ENCODE assay signal across 22 cellular contexts in the genomic region with DNA sequence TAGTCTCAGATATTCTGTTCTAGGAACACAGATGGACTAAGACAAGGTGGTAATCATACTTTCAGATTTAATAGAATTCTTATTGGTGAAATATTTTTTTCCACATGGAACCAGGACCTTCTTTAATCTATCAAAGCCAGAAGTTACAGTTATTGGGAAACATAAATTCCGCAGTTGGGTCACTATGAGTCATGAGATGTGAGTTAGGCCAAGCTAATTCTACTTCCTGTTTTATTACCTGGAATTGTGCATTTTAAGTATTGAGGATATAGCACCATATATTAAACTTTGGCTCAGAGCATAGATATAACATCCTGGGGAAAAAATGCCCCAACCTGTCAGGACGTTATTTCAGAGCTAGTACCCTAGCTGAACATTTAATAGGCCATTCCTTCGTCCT.
DNase-seq lines count a peak whose midpoint lies in the region; TF ChIP-seq lines count a peak whose summit lies in the region.
"Had no signal": no experiment of that assay in that cellular context is flagged by ENCODE, and none has a peak within 500 bp of the region (broad histone marks: within the 10 kb centered on the region; RNA-seq: fewer than 3 reads in every experiment).

No MANE protein-coding gene starts in this region.

- H3K4me1 ChIP-seq in breast epithelium (no peaks in the 10 kb centered on the region), SK-N-SH (ENCODE audit: control insufficient read depth in 1 of 2, insufficient read depth in 2 of 2, low read depth in 1 of 2, low read length in 1 of 2) (no peaks in the 10 kb centered on the region)

- no peak for TF ChIP-seq POLR2A in breast epithelium (IDR thresholded peaks at IDR 0.05)

- no peaks in the 10 kb centered on the region for H3K79me2 ChIP-seq in SK-N-SH (ENCODE audit: insufficient read depth)

- no peaks in the 10 kb centered on the region for H3K36me3 Mint-ChIP-seq in MCF 10A (ENCODE audit: insufficient read depth, unreplicated experiment)
- H3K36me3 Mint-ChIP-seq: activated CD4-positive, alpha-beta memory T cell treated with anti-CD3 and anti-CD28 coated beads for 36 hours; activated naive CD8-positive, alpha-beta T cell treated with anti-CD3 and anti-CD28 coated beads, Interleukin-2, amount 10 ng/mL, durations not matched to agents 7 days and 5 days; CD8-positive, alpha-beta T cell had no signal

- H3K27me3 ChIP-seq in breast epithelium (no peaks in the 10 kb centered on the region), SK-N-SH (ENCODE audit: insufficient read depth) (no peaks in the 10 kb centered on the region)
- H3K27me3 ChIP-seq: heart left ventricle had no signal

- H3F3A ChIP-seq in SK-N-SH (replicated peaks; ENCODE audit: insufficient read depth), result no peaks in the 10 kb centered on the region

- H2AFZ ChIP-seq in SK-N-SH (ENCODE audit: low read depth), result no peak overlapping the region

- no peak for TF ChIP-seq CTCF in MCF 10A (IDR thresholded peaks at IDR 0.05; ENCODE audit: unreplicated experiment)
- no peak for TF ChIP-seq CTCF in breast epithelium (IDR thresholded peaks at IDR 0.05)
- no peak for TF ChIP-seq CTCF in RWPE1 (conservative IDR thresholded peaks at IDR 0.05; ENCODE audit: low read depth)
- no peak for TF ChIP-seq CTCF in SK-N-SH (IDR thresholded peaks at IDR 0.05)

- no peaks in the 10 kb centered on the region for H3K27me3 Mint-ChIP-seq in MCF 10A (ENCODE audit: insufficient read depth, unreplicated experiment)

- TF ChIP-seq EP300 in SK-N-SH (IDR thresholded peaks at IDR 0.05; ENCODE audit: borderline replicate concordance in 1 of 2, low read depth in 1 of 2, low read length in 1 of 2), result no peak

- TF ChIP-seq RAD21 in SK-N-SH (IDR thresholded peaks at IDR 0.05; ENCODE audit: low read length), result no peak

- DNase-seq in MCF 10A (ENCODE audit: unreplicated experiment), result peak; percentile 73
- DNase-seq in breast epithelium (ENCODE audit: low spot score in 2 of 2), result no peak
- peak; percentile 63 for DNase-seq in RWPE1 (ENCODE audit: low spot score)
- DNase-seq in fibroblast of gingiva (ENCODE audit: low read depth), result peak; percentile 21
- no peak for DNase-seq in SK-N-SH
- no peak for DNase-seq in NK-92 treated with Interleukin-12 subunit alpha and Interleukin-12 subunit beta, amount 100 ng/mL, for 24 hours (lab: John Stamatoyannopoulos, UW)
- no peak for DNase-seq in DMS53 treated with DMSO at 0.1 percent for 48 hours (lab: John Stamatoyannopoulos, UW; ENCODE audit: unreplicated experiment)
- no peak for DNase-seq in DMS79 treated with DMSO at 0.1 percent for 48 hours (lab: John Stamatoyannopoulos, UW)
- DNase-seq: 8988T; activated CD4-positive, alpha-beta memory T cell treated with anti-CD3 and anti-CD28 coated beads for 36 hours; activated naive CD8-positive, alpha-beta T cell treated with anti-CD3 and anti-CD28 coated beads, Interleukin-2, amount 10 ng/mL, durations not matched to agents 7 days and 5 days; activated T-cell treated with anti-CD3 and anti-CD28 coated beads, Interleukin-2, amount 50 U/mL, for 72 hours; CD8-positive, alpha-beta T cell; cerebellar nuclear complex; H7; heart left ventricle; mucosa of descending colon; NCI-H1105 treated with DMSO at 0.1 percent for 48 hours; occipital lobe; stimulated activated CD4-positive, alpha-beta T cell treated with anti-CD3 and anti-CD28 coated beads, Interleukin-4, amount 100 ng/mL, for 4 hours had no signal

- H4K20me1 ChIP-seq in SK-N-SH (ENCODE audit: insufficient read depth), result no peaks in the 10 kb centered on the region

- BruUV-seq in MCF 10A (replicated peaks; lab: Mats Ljungman, UMichigan), result no TSS peak

- POLR2A ChIA-PET in MCF 10A (lab: Yijun Ruan, JAX) (interaction anchor here (0.7 to 2.2 kb wide), 8 partner anchors 15 to 297 kb away, joined by 3 to 7 read pairs (median 4); a partner anchor contains a TSS), RWPE1 (lab: Yijun Ruan, JAX; ENCODE audit: low non-redundant PET) (no interaction called here), SK-N-SH (lab: Yijun Ruan, JAX) (no interaction called here)

- no peaks in the 10 kb centered on the region for H3K4me1 Mint-ChIP-seq in MCF 10A (ENCODE audit: insufficient read depth, unreplicated experiment)
- H3K4me1 Mint-ChIP-seq: activated naive CD8-positive, alpha-beta T cell treated with anti-CD3 and anti-CD28 coated beads, Interleukin-2, amount 10 ng/mL, durations not matched to agents 7 days and 5 days had no signal

- no peak overlapping the region for H3K4me2 ChIP-seq in SK-N-SH

- CTCF ChIA-PET in MCF 10A (lab: Yijun Ruan, JAX), result interaction anchor here (0.6 to 3.3 kb wide), 8 partner anchors 7 to 835 kb away, joined by 3 to 16 read pairs (median 6); a partner anchor contains a TSS
- CTCF ChIA-PET in RWPE1 (lab: Yijun Ruan, JAX), result interaction anchor here (0.6 kb wide), 3 partner anchors 73 to 482 kb away, joined by 3 to 4 read pairs (median 4); no protein-coding TSS in a partner anchor
- CTCF ChIA-PET in SK-N-SH (lab: Yijun Ruan, JAX), result interaction anchor here (0.9 to 3.0 kb wide), 3 partner anchors 15 to 256 kb away, joined by 4 to 9 read pairs (median 6); no protein-coding TSS in a partner anchor

- H3K36me3 ChIP-seq in breast epithelium (no peaks in the 10 kb centered on the region), SK-N-SH (replicated peaks in 1 of 2; ENCODE audit: control insufficient read depth in 1 of 2, insufficient read depth in 2 of 2, low read length in 1 of 2) (no peaks in the 10 kb centered on the region)
- H3K36me3 ChIP-seq: heart left ventricle, thoracic aorta had no signal

- no peak overlapping the region for H3K27ac ChIP-seq in breast epithelium
- H3K27ac ChIP-seq in RWPE1, result no peak overlapping the region
- H3K27ac ChIP-seq in SK-N-SH (ENCODE audit: low read depth in 2 of 2, low read length in 1 of 2), result no peak overlapping the region
- H3K27ac ChIP-seq: heart left ventricle, SK-N-MC, thoracic aorta had no signal

- 33% methylated on average over 3 of the region's 3 CpGs for WGBS in SK-N-SH (ENCODE audit: low lambda C conversion rate)

- H3K9me3 ChIP-seq in breast epithelium (peaks cover 0 to 6% of the 10 kb centered on the region in 2 donors), SK-N-SH (0 out of 2 replicates have a peak, but pooled peaks cover 3% of the 10 kb centered on the region)
- H3K9me3 ChIP-seq: mucosa of descending colon had no signal

- H3K9me2 ChIP-seq in SK-N-SH, result no peaks in the 10 kb centered on the region

- H3K9ac ChIP-seq in SK-N-SH, result no peak overlapping the region

- H3K9me3 Mint-ChIP-seq in MCF 10A (ENCODE audit: unreplicated experiment), result peaks cover 22% of the 10 kb centered on the region
- H3K9me3 Mint-ChIP-seq: CD8-positive, alpha-beta T cell had no signal

- intact Hi-C loops in MCF 10A (cut with micrococcal nuclease) (no loop called here), breast epithelium (cut with DNase I; ENCODE audit: low total_unique reads) (no loop called here)

- H3K27ac Mint-ChIP-seq in MCF 10A (ENCODE audit: low read depth, unreplicated experiment), result no peak overlapping the region
- H3K27ac Mint-ChIP-seq: activated CD4-positive, alpha-beta memory T cell treated with anti-CD3 and anti-CD28 coated beads for 36 hours; activated naive CD8-positive, alpha-beta T cell treated with anti-CD3 and anti-CD28 coated beads, Interleukin-2, amount 10 ng/mL, durations not matched to agents 7 days and 5 days; activated T-cell treated with anti-CD3 and anti-CD28 coated beads, Interleukin-2, amount 50 U/mL, for 72 hours; CD8-positive, alpha-beta T cell had no signal

- no peak overlapping the region for H3K4me3 Mint-ChIP-seq in MCF 10A (ENCODE audit: unreplicated experiment)
- H3K4me3 Mint-ChIP-seq: activated CD4-positive, alpha-beta memory T cell treated with anti-CD3 and anti-CD28 coated beads for 36 hours; activated naive CD8-positive, alpha-beta T cell treated with anti-CD3 and anti-CD28 coated beads, Interleukin-2, amount 10 ng/mL, durations not matched to agents 7 days and 5 days; activated T-cell treated with anti-CD3 and anti-CD28 coated beads, Interleukin-2, amount 50 U/mL, for 72 hours; CD8-positive, alpha-beta T cell had no signal

- H3K4me3 ChIP-seq in breast epithelium (no peak overlapping the region), SK-N-SH (ENCODE audit: low read depth in 2 of 2, low read length in 1 of 2) (no peak overlapping the region)
- H3K4me3 ChIP-seq: heart left ventricle, mucosa of descending colon, SK-N-MC, thoracic aorta had no signal

TF ChIP-seq in SK-N-SH, 30 proteins besides CTCF, POLR2A, EP300 and RAD21:
- TF ChIP-seq, protein P1, sequence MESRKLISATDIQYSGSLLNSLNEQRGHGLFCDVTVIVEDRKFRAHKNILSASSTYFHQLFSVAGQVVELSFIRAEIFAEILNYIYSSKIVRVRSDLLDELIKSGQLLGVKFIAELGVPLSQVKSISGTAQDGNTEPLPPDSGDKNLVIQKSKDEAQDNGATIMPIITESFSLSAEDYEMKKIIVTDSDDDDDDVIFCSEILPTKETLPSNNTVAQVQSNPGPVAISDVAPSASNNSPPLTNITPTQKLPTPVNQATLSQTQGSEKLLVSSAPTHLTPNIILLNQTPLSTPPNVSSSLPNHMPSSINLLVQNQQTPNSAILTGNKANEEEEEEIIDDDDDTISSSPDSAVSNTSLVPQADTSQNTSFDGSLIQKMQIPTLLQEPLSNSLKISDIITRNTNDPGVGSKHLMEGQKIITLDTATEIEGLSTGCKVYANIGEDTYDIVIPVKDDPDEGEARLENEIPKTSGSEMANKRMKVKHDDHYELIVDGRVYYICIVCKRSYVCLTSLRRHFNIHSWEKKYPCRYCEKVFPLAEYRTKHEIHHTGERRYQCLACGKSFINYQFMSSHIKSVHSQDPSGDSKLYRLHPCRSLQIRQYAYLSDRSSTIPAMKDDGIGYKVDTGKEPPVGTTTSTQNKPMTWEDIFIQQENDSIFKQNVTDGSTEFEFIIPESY (IDR thresholded peaks at IDR 0.05; ENCODE audit: borderline replicate concordance, low read depth), result no peak
- TF ChIP-seq, protein P2, sequence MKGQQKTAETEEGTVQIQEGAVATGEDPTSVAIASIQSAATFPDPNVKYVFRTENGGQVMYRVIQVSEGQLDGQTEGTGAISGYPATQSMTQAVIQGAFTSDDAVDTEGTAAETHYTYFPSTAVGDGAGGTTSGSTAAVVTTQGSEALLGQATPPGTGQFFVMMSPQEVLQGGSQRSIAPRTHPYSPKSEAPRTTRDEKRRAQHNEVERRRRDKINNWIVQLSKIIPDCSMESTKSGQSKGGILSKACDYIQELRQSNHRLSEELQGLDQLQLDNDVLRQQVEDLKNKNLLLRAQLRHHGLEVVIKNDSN (IDR thresholded peaks at IDR 0.05; ENCODE audit: borderline replicate concordance, low read depth), result no peak
- no peak for TF ChIP-seq SIN3A (IDR thresholded peaks at IDR 0.05; ENCODE audit: borderline replicate concordance, low read depth, low read length)
- TF ChIP-seq FOXM1 (IDR thresholded peaks at IDR 0.05; ENCODE audit: low read depth), result no peak
- TF ChIP-seq TAF1 (IDR thresholded peaks at IDR 0.05; ENCODE audit: borderline replicate concordance, low read depth, low read length), result no peak
- TF ChIP-seq, protein P3, sequence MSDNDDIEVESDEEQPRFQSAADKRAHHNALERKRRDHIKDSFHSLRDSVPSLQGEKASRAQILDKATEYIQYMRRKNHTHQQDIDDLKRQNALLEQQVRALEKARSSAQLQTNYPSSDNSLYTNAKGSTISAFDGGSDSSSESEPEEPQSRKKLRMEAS (IDR thresholded peaks at IDR 0.05; ENCODE audit: low read depth), result no peak

Comparison
In these comparisons a context has a peak if more than half of its experiments do, and no peak if none do; other contexts are left out.
1. DNase-seq: peak in MCF 10A (single experiment), RWPE1 (single experiment) and fibroblast of gingiva (single experiment); none in breast epithelium (0 of 2), SK-N-SH (single experiment), NK-92 treated with Interleukin-12 subunit alpha and Interleukin-12 subunit beta, amount 100 ng/mL, for 24 hours (single experiment), DMS53 treated with DMSO at 0.1 percent for 48 hours (single experiment) and DMS79 treated with DMSO at 0.1 percent for 48 hours (single experiment).